28 cellular contexts compared by ENCODE assay signal in genomic region chr16:27684047-27684446, GRCh38.
"Had no signal": no experiment of that assay in that cellular context is flagged by ENCODE, and none has a peak within 500 bp of the region (broad histone marks: within the 10 kb centered on the region; RNA-seq: fewer than 3 reads in every experiment).

No MANE protein-coding gene starts in this region.

- H3K27ac ChIP-seq: neural progenitor cell, ovary, parathyroid adenoma, psoas muscle, skin epidermis, spleen, suprapubic skin, testis, tibial artery, transverse colon, vagina had no signal

- H3K79me2 ChIP-seq: parathyroid adenoma had no signal

- H3K4me2 ChIP-seq: neural progenitor cell, smooth muscle cell had no signal

- H3K27me3 ChIP-seq: neural progenitor cell, ovary, spleen, suprapubic skin, testis, tibial artery, transverse colon, vagina had no signal

- ATAC-seq: naive thymus-derived CD4-positive, alpha-beta T cell; natural killer cell; psoas muscle; right cardiac atrium; sciatic nerve; stimulated activated memory B cell treated with anti-CD40 and anti-IgM and Interleukin-4, amounts not matched to agents 10 μg/mL and 1 μg/mL and 100 μg/mL, for 72 hours; stimulated activated naive CD8-positive, alpha-beta T cell treated with anti-CD3 and anti-CD28 coated beads, Interleukin-15, amount 100 ng/mL, for 72 hours; stimulated activated naive CD8-positive, alpha-beta T cell treated with anti-CD3 and anti-CD28 coated beads, Interleukin-15, Interleukin-2, amounts not matched to agents 100 U/mL and 50 U/mL, for 24 hours had no signal

- H3K36me3 ChIP-seq: neural progenitor cell, ovary had no signal

- H3K9ac ChIP-seq: neural progenitor cell, parathyroid adenoma had no signal

- DNase-seq: naive thymus-derived CD4-positive, alpha-beta T cell; natural killer cell; occipital lobe; ovary; psoas muscle; right cardiac atrium; spleen; stimulated activated CD4-positive, alpha-beta T cell treated with anti-CD3 and anti-CD28 coated beads, Interleukin-12 subunit alpha, Interleukin-12 subunit beta, amount 100 ng/mL, for 4 hours; stimulated activated CD4-positive, alpha-beta T cell treated with anti-CD3 and anti-CD28 coated beads, Interleukin-1b, Interleukin-23, amount 100 ng/mL, for 48 hours; stimulated activated CD4-positive, alpha-beta T cell treated with anti-CD3 and anti-CD28 coated beads, Interleukin-4, amount 100 ng/mL, for 1 hour; stimulated activated CD4-positive, alpha-beta T cell treated with anti-CD3 and anti-CD28 coated beads, Interleukin-4, amount 100 ng/mL, for 4 hours; stimulated activated CD8-positive, alpha-beta memory T cell treated with anti-CD3 and anti-CD28 coated beads, Interleukin-4, amount 100 ng/mL, for 48 hours; stimulated activated naive CD4-positive, alpha-beta T cell; stimulated activated naive CD8-positive, alpha-beta T cell treated with anti-CD3 and anti-CD28 coated beads, Interleukin-15, amount 100 ng/mL, for 72 hours; stimulated activated naive CD8-positive, alpha-beta T cell treated with anti-CD3 and anti-CD28 coated beads, Interleukin-15, Interleukin-2, amounts not matched to agents 100 U/mL and 50 U/mL, for 24 hours; substantia nigra; testis; tibial artery; transverse colon had no signal

- H3K4me1 ChIP-seq: neural progenitor cell, parathyroid adenoma, psoas muscle, spleen, suprapubic skin, testis, tibial artery, vagina had no signal

- FAIRE-seq: urothelium cell line had no signal

- H3K4me3 ChIP-seq: neural progenitor cell, ovary, psoas muscle, skin epidermis, smooth muscle cell, spleen, suprapubic skin, testis, tibial artery, transverse colon, vagina had no signal

- H2AFZ ChIP-seq: neural progenitor cell, parathyroid adenoma had no signal

- H3K9me3 ChIP-seq: ovary, psoas muscle, spleen, suprapubic skin, testis, tibial artery, transverse colon, vagina had no signal
